ENCODE assay signal across 13 cellular contexts in the genomic region with DNA sequence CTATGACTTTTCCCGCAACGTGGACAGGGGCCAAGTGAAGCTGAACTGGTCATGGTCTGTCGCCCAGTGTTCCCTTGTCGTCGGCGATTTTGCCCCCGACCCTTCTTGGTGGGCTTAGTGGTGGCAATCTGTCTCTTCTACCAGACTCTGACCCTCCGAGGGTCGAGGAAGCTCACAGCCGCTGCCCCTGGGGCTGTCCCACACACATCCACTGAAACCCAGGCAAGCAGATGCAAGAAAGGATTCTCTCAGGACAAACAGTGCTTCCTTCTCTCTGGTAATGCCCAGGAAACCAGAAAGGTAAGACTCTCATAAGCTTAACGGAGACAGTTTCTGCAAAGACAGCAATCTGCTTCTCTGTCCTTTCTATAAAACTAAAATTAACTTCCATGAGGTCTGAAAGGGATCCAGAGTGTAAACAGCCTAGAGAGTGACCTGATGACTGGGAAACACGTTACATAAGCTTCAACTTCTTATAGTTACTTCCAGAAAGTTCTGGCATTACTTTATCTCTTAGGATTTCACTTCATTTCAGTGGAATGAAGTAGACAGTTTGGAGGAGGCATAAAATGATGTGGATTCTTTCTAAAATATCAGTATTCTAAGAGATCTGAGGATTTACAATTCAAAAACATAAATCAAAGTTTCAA. TPM values are rescaled to one million over a fixed set of nuclear protein-coding genes. Genes with fewer than 3 reads are reported as not detected.
DNase-seq lines count a peak whose midpoint lies in the region; ATAC-seq, FAIRE-seq and TF ChIP-seq lines count a peak whose summit lies in the region.
"Had no signal": no experiment of that assay in that cellular context is flagged by ENCODE, and none has a peak within 500 bp of the region (broad histone marks: within the 10 kb centered on the region; RNA-seq: fewer than 3 reads in every experiment).

No MANE protein-coding gene starts in this region.

- H3K27ac ChIP-seq in brain microvascular endothelial cell (peak overlapping the region; percentile 48), left lung (peak overlapping the region; percentile 61 to 91), skeletal muscle tissue (ENCODE audit: low read depth, low read length) (peak overlapping the region; percentile 99)
- H3K27ac ChIP-seq: HL-60 had no signal

- H3K27me3 ChIP-seq in brain microvascular endothelial cell (replicated peaks) = no peaks in the 10 kb centered on the region
- H3K27me3 ChIP-seq in left lung = peaks cover 0 to 34% of the 10 kb centered on the region in 2 donors
- no peaks in the 10 kb centered on the region for H3K27me3 ChIP-seq in skeletal muscle tissue (ENCODE audit: control insufficient read depth in 3 of 3, insufficient read depth in 3 of 3, low read length in 3 of 3)

- in situ Hi-C loops in brain microvascular endothelial cell (cut with HindIII; ENCODE audit: low pct_ligation_motif_present, low sequenced_read_pairs) = loop anchor here (25.0 kb wide), 2 partner anchors 98 to 348 kb away; a partner anchor contains a TSS

- H3K4me3 Mint-ChIP-seq in WTC11 = no peak overlapping the region

- H3K9me3 ChIP-seq in left lung = no peaks in the 10 kb centered on the region
- H3K9me3 ChIP-seq in skeletal muscle tissue (ENCODE audit: control insufficient read depth in 3 of 3, low read length in 3 of 3) = no peaks in the 10 kb centered on the region
- H3K9me3 ChIP-seq: mucosa of descending colon had no signal

- no peaks in the 10 kb centered on the region for H3K36me3 Mint-ChIP-seq in WTC11

- H3K36me3 ChIP-seq in brain microvascular endothelial cell (replicated peaks) (no peaks in the 10 kb centered on the region), left lung (no peaks in the 10 kb centered on the region), skeletal muscle tissue (ENCODE audit: control insufficient read depth in 3 of 3, insufficient read depth in 3 of 3, low read length in 3 of 3) (no peaks in the 10 kb centered on the region)

- no peak for TF ChIP-seq CTCF in brain microvascular endothelial cell (IDR thresholded peaks at IDR 0.05; ENCODE audit: low read depth, low read length, missing control alignments)
- no peak for TF ChIP-seq CTCF in left lung (IDR thresholded peaks at IDR 0.05)
- TF ChIP-seq CTCF in WTC11 (IDR thresholded peaks at IDR 0.05) = no peak

- no peaks in the 10 kb centered on the region for H3K9me3 Mint-ChIP-seq in WTC11

- H3K9ac ChIP-seq in skeletal muscle tissue (ENCODE audit: low read depth in 1 of 3, low read length in 3 of 3) = peak overlapping the region; percentile 84 to 97 (median 94)

- intact Hi-C loops in left lung (cut with DNase I) = no loop called here

- POLR2A ChIA-PET in WTC11 (lab: Charles Lee) = interaction anchor here (0.6 kb wide), 1 partner anchor 65 kb away, joined by 3 read pairs; no protein-coding TSS in a partner anchor

- no peak for ATAC-seq in left lung
- ATAC-seq in WTC11 = no peak
- no peak for ATAC-seq in HG03520 (IDR thresholded peaks at IDR 0.05; ENCODE audit: unreplicated experiment)
- ATAC-seq: activated CD4-positive, alpha-beta T cell treated with anti-CD3 and anti-CD28 coated beads for 36 hours had no signal

- H3K4me3 ChIP-seq in brain microvascular endothelial cell (ENCODE audit: low read depth, low read length) (peak overlapping the region; percentile 61), left lung (peak overlapping the region; percentile 18 to 45), skeletal muscle tissue (ENCODE audit: low read length in 3 of 3) (peak overlapping the region; percentile 86 to 93 (median 87))
- H3K4me3 ChIP-seq: mucosa of descending colon had no signal

- peaks cover 25% of the 10 kb centered on the region for H3K27me3 Mint-ChIP-seq in WTC11 (ENCODE audit: low read depth)

- peaks cover 0 to 40% of the 10 kb centered on the region in 2 donors for H3K4me1 ChIP-seq in left lung
- peaks cover 6 to 21% (median 20%) of the 10 kb centered on the region in 3 donors for H3K4me1 ChIP-seq in skeletal muscle tissue (ENCODE audit: control insufficient read depth in 3 of 3, insufficient read depth in 3 of 3, low read length in 3 of 3)

- peak; percentile 8 for DNase-seq in GM03348 (ENCODE audit: low spot score)
- DNase-seq in brain microvascular endothelial cell = no peak
- DNase-seq in left lung = no peak
- DNase-seq in SK-N-DZ (ENCODE audit: low spot score) = no peak
- DNase-seq in WTC11 (ENCODE audit: low spot score) = no peak
- no peak for DNase-seq in GM19239 (ENCODE audit: insufficient read length, low spot score)
- DNase-seq: activated CD4-positive, alpha-beta T cell treated with anti-CD3 and anti-CD28 coated beads for 36 hours; NCI-H526 had no signal

- no peak for FAIRE-seq in GM19239 (lab: Jason Lieb, UNC)
- FAIRE-seq: G401.6 had no signal

- H3K27ac Mint-ChIP-seq in WTC11 = no peak overlapping the region
- H3K27ac Mint-ChIP-seq: activated CD4-positive, alpha-beta T cell treated with anti-CD3 and anti-CD28 coated beads for 36 hours had no signal

- CTCF ChIA-PET in WTC11 (lab: Charles Lee) = interaction anchor here (1.0 to 4.9 kb wide), 5 partner anchors 11 to 118 kb away, joined by 3 to 50 read pairs (median 8); no protein-coding TSS in a partner anchor

- H3K4me1 Mint-ChIP-seq in WTC11 = peaks cover 16% of the 10 kb centered on the region

TF ChIP-seq in WTC11, 78 proteins besides CTCF, POLR2A, EP300 and RAD21:
- TF ChIP-seq, protein P1, sequence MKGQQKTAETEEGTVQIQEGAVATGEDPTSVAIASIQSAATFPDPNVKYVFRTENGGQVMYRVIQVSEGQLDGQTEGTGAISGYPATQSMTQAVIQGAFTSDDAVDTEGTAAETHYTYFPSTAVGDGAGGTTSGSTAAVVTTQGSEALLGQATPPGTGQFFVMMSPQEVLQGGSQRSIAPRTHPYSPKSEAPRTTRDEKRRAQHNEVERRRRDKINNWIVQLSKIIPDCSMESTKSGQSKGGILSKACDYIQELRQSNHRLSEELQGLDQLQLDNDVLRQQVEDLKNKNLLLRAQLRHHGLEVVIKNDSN (CRISPR knock-in tag; IDR thresholded peaks at IDR 0.05) = no peak
- TF ChIP-seq NFYB (CRISPR knock-in tag; conservative IDR thresholded peaks at IDR 0.05; ENCODE audit: low read depth) (no peak), IRF2 (CRISPR knock-in tag; IDR thresholded peaks at IDR 0.05; ENCODE audit: borderline replicate concordance, low read depth) (no peak), ZNF121 (CRISPR knock-in tag; IDR thresholded peaks at IDR 0.05) (no peak), GRHL2 (CRISPR knock-in tag; IDR thresholded peaks at IDR 0.05; ENCODE audit: insufficient replicate concordance, severe bottlenecking) (no peak), TP53 (CRISPR knock-in tag; IDR thresholded peaks at IDR 0.05) (no peak), TEAD1 (CRISPR knock-in tag; IDR thresholded peaks at IDR 0.05) (no peak)
- TF ChIP-seq, protein P2, sequence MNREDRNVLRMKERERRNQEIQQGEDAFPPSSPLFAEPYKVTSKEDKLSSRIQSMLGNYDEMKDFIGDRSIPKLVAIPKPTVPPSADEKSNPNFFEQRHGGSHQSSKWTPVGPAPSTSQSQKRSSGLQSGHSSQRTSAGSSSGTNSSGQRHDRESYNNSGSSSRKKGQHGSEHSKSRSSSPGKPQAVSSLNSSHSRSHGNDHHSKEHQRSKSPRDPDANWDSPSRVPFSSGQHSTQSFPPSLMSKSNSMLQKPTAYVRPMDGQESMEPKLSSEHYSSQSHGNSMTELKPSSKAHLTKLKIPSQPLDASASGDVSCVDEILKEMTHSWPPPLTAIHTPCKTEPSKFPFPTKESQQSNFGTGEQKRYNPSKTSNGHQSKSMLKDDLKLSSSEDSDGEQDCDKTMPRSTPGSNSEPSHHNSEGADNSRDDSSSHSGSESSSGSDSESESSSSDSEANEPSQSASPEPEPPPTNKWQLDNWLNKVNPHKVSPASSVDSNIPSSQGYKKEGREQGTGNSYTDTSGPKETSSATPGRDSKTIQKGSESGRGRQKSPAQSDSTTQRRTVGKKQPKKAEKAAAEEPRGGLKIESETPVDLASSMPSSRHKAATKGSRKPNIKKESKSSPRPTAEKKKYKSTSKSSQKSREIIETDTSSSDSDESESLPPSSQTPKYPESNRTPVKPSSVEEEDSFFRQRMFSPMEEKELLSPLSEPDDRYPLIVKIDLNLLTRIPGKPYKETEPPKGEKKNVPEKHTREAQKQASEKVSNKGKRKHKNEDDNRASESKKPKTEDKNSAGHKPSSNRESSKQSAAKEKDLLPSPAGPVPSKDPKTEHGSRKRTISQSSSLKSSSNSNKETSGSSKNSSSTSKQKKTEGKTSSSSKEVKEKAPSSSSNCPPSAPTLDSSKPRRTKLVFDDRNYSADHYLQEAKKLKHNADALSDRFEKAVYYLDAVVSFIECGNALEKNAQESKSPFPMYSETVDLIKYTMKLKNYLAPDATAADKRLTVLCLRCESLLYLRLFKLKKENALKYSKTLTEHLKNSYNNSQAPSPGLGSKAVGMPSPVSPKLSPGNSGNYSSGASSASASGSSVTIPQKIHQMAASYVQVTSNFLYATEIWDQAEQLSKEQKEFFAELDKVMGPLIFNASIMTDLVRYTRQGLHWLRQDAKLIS (CRISPR knock-in tag; IDR thresholded peaks at IDR 0.05; ENCODE audit: borderline replicate concordance) = no peak

RNA-seq across cellular contexts. Expression of a gene that starts 1.2 kb away (rescaled TPM):
- total RNA-seq in left lung (10 to 100 TPM in 1 of 2 donors, 1 to 10 TPM in 1; 8.8 to 14.1 TPM), skeletal muscle tissue (14.6 TPM), WTC11 (2021) (0.30 to 0.98 TPM (median 0.44 TPM) in 3 replicates)
- 0.10 and 0.56 TPM in 2 replicates for polyA plus RNA-seq in SK-N-DZ (2014; cell fraction: cytosol; rRNA removed)
- not detected in 2 replicates for polyA plus RNA-seq in SK-N-DZ (2014; cell fraction: nucleus; rRNA removed)
- total RNA-seq: activated CD4-positive, alpha-beta T cell treated with anti-CD3 and anti-CD28 coated beads for 36 hours had no signal

RNA-seq across cellular contexts. Expression of a gene that starts 39.1 kb away (rescaled TPM):
- 10 to 100 TPM; 13.1 to 17.8 TPM for total RNA-seq in left lung
- total RNA-seq in skeletal muscle tissue = 11.5 TPM
- polyA plus RNA-seq in SK-N-DZ (2014; cell fraction: cytosol; rRNA removed) = 26.6 and 37.1 TPM in 2 replicates
- polyA plus RNA-seq in SK-N-DZ (2014; cell fraction: nucleus; rRNA removed) = 34.3 and 39.6 TPM in 2 replicates
- total RNA-seq in WTC11 (2021) = 12.6 to 14.8 TPM (median 14.2 TPM) in 3 replicates

Comparison
In these comparisons a context has a peak if more than half of its experiments do, and no peak if none do; other contexts are left out.
1. H3K27ac ChIP-seq: peak in every context shown above with its lines; median percentile 99 in skeletal muscle tissue; 76 in left lung; 48 in brain microvascular endothelial cell.
2. H3K4me3 ChIP-seq: peak in every context shown above with its lines; median percentile 87 in skeletal muscle tissue; 61 in brain microvascular endothelial cell; 32 in left lung.